10 cellular contexts compared by ENCODE assay signal in genomic region chr2:219500135-219500534, GRCh38. TPM values are rescaled to one million over a fixed set of nuclear protein-coding genes. Genes with fewer than 3 reads are reported as not detected.
DNase-seq lines count a peak whose midpoint lies in the region; FAIRE-seq and TF ChIP-seq lines count a peak whose summit lies in the region.
"Had no signal": no experiment of that assay in that cellular context is flagged by ENCODE, and none has a peak within 500 bp of the region (broad histone marks: within the 10 kb centered on the region; RNA-seq: fewer than 3 reads in every experiment).

No MANE protein-coding gene starts in this region.

- no peaks in the 10 kb centered on the region for H3K9me3 ChIP-seq in spleen
- H3K9me3 ChIP-seq in stomach, result no peaks in the 10 kb centered on the region
- H3K9me3 ChIP-seq: neutrophil had no signal

- H3K27me3 ChIP-seq in spleen (replicated peaks in 1 of 7) (peaks cover 8 to 31% (median 27%) of the 10 kb centered on the region in 7 donors), stomach (peaks cover 0 to 27% (median 19%) of the 10 kb centered on the region in 3 donors)

- no peak for FAIRE-seq in D721Med (lab: Jason Lieb, UNC)

- peak overlapping the region; percentile 100 for H3K4me3 Mint-ChIP-seq in activated naive CD8-positive, alpha-beta T cell
- peak overlapping the region; percentile 89 for H3K4me3 Mint-ChIP-seq in mesothelial cell of epicardium

- H3K4me3 ChIP-seq in spleen (peak overlapping the region in 2 of 8 donors; percentile 78 to 94), stomach (peak overlapping the region in 1 of 4 donors; percentile 72)

- H3K4me1 Mint-ChIP-seq in activated naive CD8-positive, alpha-beta T cell (ENCODE audit: low read depth), result peaks cover 32% of the 10 kb centered on the region
- H3K4me1 Mint-ChIP-seq in mesothelial cell of epicardium, result peaks cover 48% of the 10 kb centered on the region

- H3K36me3 ChIP-seq in spleen (peaks cover 0 to 43% (median 27%) of the 10 kb centered on the region in 6 donors), stomach (peaks cover 10 to 42% (median 38%) of the 10 kb centered on the region in 4 donors)

- peaks cover 9% of the 10 kb centered on the region for H3K36me3 Mint-ChIP-seq in activated naive CD8-positive, alpha-beta T cell
- H3K36me3 Mint-ChIP-seq in mesothelial cell of epicardium, result peaks cover 10% of the 10 kb centered on the region

- no peaks in the 10 kb centered on the region for H3K9me3 Mint-ChIP-seq in activated naive CD8-positive, alpha-beta T cell (ENCODE audit: low read depth)
- H3K9me3 Mint-ChIP-seq in mesothelial cell of epicardium, result no peaks in the 10 kb centered on the region

- TF ChIP-seq POLR2A in spleen (IDR thresholded peaks at IDR 0.05), result no peak
- TF ChIP-seq POLR2A in stomach (IDR thresholded peaks at IDR 0.05), result no peak

- DNase-seq in D721Med (ENCODE audit: insufficient read length, low spot score) (no peak), HEK293T (ENCODE audit: extremely low spot score) (no peak), mesothelial cell of epicardium (ENCODE audit: low spot score in 2 of 2, unreplicated experiment in 2 of 2) (no peak), NCI-H69 (lab: John Stamatoyannopoulos, UW) (no peak), UCSD-AML1 (lab: John Stamatoyannopoulos, UW; ENCODE audit: unreplicated experiment) (no peak), spleen (no peak), stomach (no peak)

- TF ChIP-seq EP300 in stomach (IDR thresholded peaks at IDR 0.05), result no peak

- WGBS in spleen, 5 donors, result 82 to 95% (median 93%) methylated on average over 2 of the region's 2 CpGs
- 91 to 100% (median 95%) methylated on average over 2 of the region's 2 CpGs for WGBS in stomach, 5 donors

- POLR2A ChIA-PET in HEK293T (lab: Yijun Ruan, JAX), result interaction anchor here (0.7 to 2.7 kb wide), 5 partner anchors 8 to 176 kb away, joined by 3 to 41 read pairs (median 4); no protein-coding TSS in a partner anchor

- H3K27ac Mint-ChIP-seq in activated naive CD8-positive, alpha-beta T cell, result peak overlapping the region; percentile 34
- H3K27ac Mint-ChIP-seq in mesothelial cell of epicardium, result no peak overlapping the region

- no peak overlapping the region for H3K27ac ChIP-seq in spleen
- H3K27ac ChIP-seq in stomach, result no peak overlapping the region
- H3K27ac ChIP-seq: neutrophil had no signal

- peaks cover 19 to 48% (median 32%) of the 10 kb centered on the region in 6 donors for H3K4me1 ChIP-seq in spleen
- H3K4me1 ChIP-seq in stomach, result peaks cover 21 to 50% (median 45%) of the 10 kb centered on the region in 4 donors

- intact Hi-C loops in spleen (cut with DNase I; ENCODE audit: low total_unique reads), result no loop called here
- intact Hi-C loops in stomach (cut with DNase I; ENCODE audit: low total_unique reads), result no loop called here

- CTCF ChIA-PET in HEK293T (lab: Yijun Ruan, JAX), result interaction anchor here (1.1 to 4.5 kb wide), 4 partner anchors 9 to 30 kb away, joined by 3 to 31 read pairs (median 9); no protein-coding TSS in a partner anchor

- peak; percentile 31 for TF ChIP-seq CTCF in D721Med (IDR thresholded peaks at IDR 0.05; ENCODE audit: insufficient read depth, missing control alignments)
- no peak for TF ChIP-seq CTCF in mesothelial cell of epicardium (IDR thresholded peaks at IDR 0.05; ENCODE audit: unreplicated experiment)
- no peak for TF ChIP-seq CTCF in spleen (IDR thresholded peaks at IDR 0.05 in 8 of 11, conservative IDR thresholded peaks at IDR 0.05 in 3 of 11)
- no peak for TF ChIP-seq CTCF in stomach (IDR thresholded peaks at IDR 0.05)

- peaks cover 18% of the 10 kb centered on the region for H3K27me3 Mint-ChIP-seq in activated naive CD8-positive, alpha-beta T cell
- peaks cover 36% of the 10 kb centered on the region for H3K27me3 Mint-ChIP-seq in mesothelial cell of epicardium (ENCODE audit: low read depth)

TF ChIP-seq in HEK293T, 16 proteins besides CTCF, POLR2A, EP300 and RAD21:
- peak; percentile 31; the same call in 1 of the 2 replicates for TF ChIP-seq PKNOX1 (IDR thresholded peaks at IDR 0.05)
- TF ChIP-seq ZNF384 (IDR thresholded peaks at IDR 0.05), result no peak
TF ChIP-seq in HEK293T: peak in this region for 1.

RNA-seq across cellular contexts. Expression of gene GMPPA, which starts 1.4 kb away (rescaled TPM):
- total RNA-seq in mesothelial cell of epicardium (34.5 to 37.3 TPM (median 36.0 TPM) in 3 replicates), spleen (10 to 100 TPM; 21.2 to 45.5 (median 29.4) TPM), stomach (100 to 1,000 TPM in 1 of 5 donors, 10 to 100 TPM in 4; 16.5 to 185 (median 24.2) TPM)
- polyA plus RNA-seq in spleen (10 to 100 TPM; 27.4 to 43.3 (median 39.3) TPM), stomach (10 to 100 TPM; 29.9 to 84.8 (median 58.2) TPM)

RNA-seq across cellular contexts. Expression of gene ASIC4, which starts 14.1 kb away (rescaled TPM):
- total RNA-seq in mesothelial cell of epicardium (0.98 to 1.4 TPM (median 1.1 TPM) in 3 replicates), spleen (under 1 TPM in 1 of 7 donors, not detected in 6; 0.32 TPM), stomach (10 to 100 TPM in 1 of 5 donors, 1 to 10 TPM in 1, not detected in 3; 2.0 to 11.0 TPM)
- polyA plus RNA-seq in spleen (under 1 TPM; 0.04 to 0.06 (median 0.05) TPM), stomach (not detected)
- total RNA-seq: subcutaneous adipose tissue had no signal

RNA-seq across cellular contexts. Expression of gene CHPF, which starts 43.5 kb away (rescaled TPM):
- total RNA-seq in mesothelial cell of epicardium (78.1 to 81.0 TPM (median 78.5 TPM) in 3 replicates), spleen (10 to 100 TPM in 6 of 7 donors, 1 to 10 TPM in 1; 8.9 to 26.2 (median 15.4) TPM), stomach (100 to 1,000 TPM in 1 of 5 donors, 10 to 100 TPM in 4; 28.0 to 119 (median 83.4) TPM)
- polyA plus RNA-seq in spleen (1 to 10 TPM; 2.8 to 8.9 (median 4.8) TPM), stomach (10 to 100 TPM; 10.8 to 32.9 (median 27.2) TPM)

RNA-seq across cellular contexts. Expression of gene TMEM198, which starts 43.7 kb away (rescaled TPM):
- total RNA-seq in mesothelial cell of epicardium (3.6 to 4.0 TPM (median 3.7 TPM) in 3 replicates), spleen (1 to 10 TPM in 5 of 7 donors, under 1 TPM in 2; 0.39 to 2.8 (median 1.1) TPM), stomach (1 to 10 TPM in 2 of 5 donors, under 1 TPM in 1, not detected in 2; 0.92 to 7.5 (median 2.7) TPM)
- polyA plus RNA-seq in spleen (1 to 10 TPM; 1.1 to 2.1 (median 1.5) TPM), stomach (1 to 10 TPM; 1.4 to 4.7 (median 2.1) TPM)
